ENCODE assay signal across 15 cellular contexts in genomic region chr2:151237422-151238012, GRCh38. TPM values are rescaled to one million over a fixed set of nuclear protein-coding genes. Genes with fewer than 3 reads are reported as not detected.
DNase-seq lines count a peak whose midpoint lies in the region; ATAC-seq, FAIRE-seq and TF ChIP-seq lines count a peak whose summit lies in the region.
"Had no signal": no experiment of that assay in that cellular context is flagged by ENCODE, and none has a peak within 500 bp of the region (broad histone marks: within the 10 kb centered on the region; RNA-seq: fewer than 3 reads in every experiment).

No MANE protein-coding gene starts in this region.

- H3K27ac ChIP-seq in HCT116 (ENCODE audit: low read depth, low read length) (no peak overlapping the region), GM12878 (ENCODE audit: control insufficient read depth, insufficient read depth) (no peak overlapping the region), osteoblast (ENCODE audit: low read depth, low read length) (no peak overlapping the region), stomach (no peak overlapping the region), upper lobe of right lung (no peak overlapping the region)
- H3K27ac ChIP-seq: esophagus squamous epithelium, sigmoid colon had no signal

- no peak; the same call in 1 of the 2 replicates for TF ChIP-seq RAD21 in HCT116 (IDR thresholded peaks at IDR 0.05; ENCODE audit: low read depth)
- no peak for TF ChIP-seq RAD21 in GM12878 (IDR thresholded peaks at IDR 0.05; ENCODE audit: insufficient read depth, low read depth, low read length)

- H4K20me1 ChIP-seq in HCT116 (ENCODE audit: insufficient read depth) (no peaks in the 10 kb centered on the region), GM12878 (ENCODE audit: control insufficient read depth, insufficient read depth) (no peaks in the 10 kb centered on the region), osteoblast (ENCODE audit: insufficient read depth, low read length) (no peaks in the 10 kb centered on the region)

- no peaks in the 10 kb centered on the region for H3K9me2 ChIP-seq in HCT116 (ENCODE audit: insufficient read depth)

- no peaks in the 10 kb centered on the region for H3K27me3 Mint-ChIP-seq in activated CD4-positive, alpha-beta memory T cell treated with anti-CD3 and anti-CD28 coated beads for 36 hours
- H3K27me3 Mint-ChIP-seq in activated CD4-positive, alpha-beta memory T cell treated with anti-CD3 and anti-CD28 coated beads, Interleukin-2, amount 10 ng/mL, durations not matched to agents 7 days and 5 days: peaks cover 10% of the 10 kb centered on the region

- no peak overlapping the region for H3K27ac Mint-ChIP-seq in activated CD4-positive, alpha-beta memory T cell treated with anti-CD3 and anti-CD28 coated beads for 36 hours
- no peak overlapping the region for H3K27ac Mint-ChIP-seq in activated CD4-positive, alpha-beta memory T cell treated with anti-CD3 and anti-CD28 coated beads, Interleukin-2, amount 10 ng/mL, durations not matched to agents 7 days and 5 days
- H3K27ac Mint-ChIP-seq: B cell; IgD-negative memory B cell; T-helper 2 cell treated with Interferon-gamma antibody and Interleukin-4, amounts not matched to agents 5 μg/mL and 100 μg/mL, for 36 hours had no signal

- H3K79me2 ChIP-seq in HCT116 (ENCODE audit: insufficient read depth, low read length) (no peaks in the 10 kb centered on the region), GM12878 (ENCODE audit: control insufficient read depth, insufficient read depth, low read length) (no peaks in the 10 kb centered on the region), osteoblast (ENCODE audit: insufficient read depth, low read length) (no peaks in the 10 kb centered on the region)

- ATAC-seq in HCT116 (peak; percentile 45; the same call in 1 of the 2 replicates), GM12878 (peak; percentile 40; the same call in 2 of the 3 replicates), upper lobe of right lung (no peak)

- TF ChIP-seq POLR2A in HCT116 (IDR thresholded peaks at IDR 0.05; ENCODE audit: borderline replicate concordance, extremely low read depth, insufficient read depth, insufficient read length) (no peak), GM12878 (IDR thresholded peaks at IDR 0.05; ENCODE audit: low read depth, low read length) (no peak), stomach (IDR thresholded peaks at IDR 0.05) (no peak)

- H3K4me1 Mint-ChIP-seq in activated CD4-positive, alpha-beta memory T cell treated with anti-CD3 and anti-CD28 coated beads for 36 hours (ENCODE audit: low read depth): no peaks in the 10 kb centered on the region
- H3K4me1 Mint-ChIP-seq in activated CD4-positive, alpha-beta memory T cell treated with anti-CD3 and anti-CD28 coated beads, Interleukin-2, amount 10 ng/mL, durations not matched to agents 7 days and 5 days: no peaks in the 10 kb centered on the region
- H3K4me1 Mint-ChIP-seq: B cell had no signal

- peak; percentile 35 for DNase-seq in activated CD4-positive, alpha-beta memory T cell treated with anti-CD3 and anti-CD28 coated beads for 36 hours
- DNase-seq in activated CD4-positive, alpha-beta memory T cell treated with anti-CD3 and anti-CD28 coated beads, Interleukin-2, amount 10 ng/mL, durations not matched to agents 7 days and 5 days: no peak
- DNase-seq in HCT116 (ENCODE audit: low read depth, low spot score) (no peak), GM12878 (ENCODE audit: low read depth, low spot score) (no peak), osteoblast (ENCODE audit: insufficient read length, low spot score, missing footprints) (no peak), stomach (no peak), NCI-H524 (lab: John Stamatoyannopoulos, UW) (no peak), upper lobe of right lung (no peak)
- DNase-seq: central memory CD4-positive, alpha-beta T cell; esophagus squamous epithelium; NCI-H187 treated with DMSO at 0.1 percent for 48 hours; sigmoid colon had no signal

- no peaks in the 10 kb centered on the region for H3K9me3 Mint-ChIP-seq in activated CD4-positive, alpha-beta memory T cell treated with anti-CD3 and anti-CD28 coated beads for 36 hours
- H3K9me3 Mint-ChIP-seq in activated CD4-positive, alpha-beta memory T cell treated with anti-CD3 and anti-CD28 coated beads, Interleukin-2, amount 10 ng/mL, durations not matched to agents 7 days and 5 days: no peaks in the 10 kb centered on the region
- H3K9me3 Mint-ChIP-seq: IgD-negative memory B cell; T-helper 2 cell treated with Interferon-gamma antibody and Interleukin-4, amounts not matched to agents 5 μg/mL and 100 μg/mL, for 36 hours had no signal

- RAD21 ChIA-PET in HCT116 (lab: Charles Lee; ENCODE audit: low non-redundant PET in 1 of 2, low total read pairs in 2 of 2, uncharacterized antibody in 2 of 2, unreplicated experiment in 2 of 2) (no interaction called here), GM12878 (lab: Charles Lee; ENCODE audit: unreplicated experiment) (interaction anchor here (1.3 to 4.1 kb wide), 2 partner anchors 186 to 1640 kb away, joined by 7 to 32 read pairs; no protein-coding TSS in a partner anchor)

- FAIRE-seq in GM12878 (lab: Jason Lieb, UNC): no peak

- H3K4me2 ChIP-seq in HCT116 (ENCODE audit: low read length): no peak overlapping the region
- no peak overlapping the region for H3K4me2 ChIP-seq in GM12878 (ENCODE audit: control insufficient read depth, insufficient read depth)
- no peak overlapping the region for H3K4me2 ChIP-seq in osteoblast (ENCODE audit: insufficient read depth, low read length)

- no peak for TF ChIP-seq EP300 in GM12878 (IDR thresholded peaks at IDR 0.05; ENCODE audit: borderline replicate concordance in 1 of 2, control insufficient read depth in 1 of 2, low read depth in 2 of 2, low read length in 2 of 2)
- no peak for TF ChIP-seq EP300 in stomach (IDR thresholded peaks at IDR 0.05)

- no peaks in the 10 kb centered on the region for H3K36me3 ChIP-seq in HCT116 (ENCODE audit: control insufficient read depth in 1 of 2, insufficient read depth in 2 of 2, low read length in 2 of 2)
- H3K36me3 ChIP-seq in GM12878 (ENCODE audit: control insufficient read depth in 2 of 2, insufficient read depth in 2 of 2, low read length in 1 of 2): no peaks in the 10 kb centered on the region
- H3K36me3 ChIP-seq in osteoblast (ENCODE audit: insufficient read depth, low read length): no peaks in the 10 kb centered on the region
- H3K36me3 ChIP-seq in stomach: no peaks in the 10 kb centered on the region
- no peaks in the 10 kb centered on the region for H3K36me3 ChIP-seq in upper lobe of right lung
- H3K36me3 ChIP-seq: esophagus squamous epithelium, sigmoid colon had no signal

- H3K27me3 ChIP-seq in HCT116 (ENCODE audit: insufficient read depth, low read length): no peaks in the 10 kb centered on the region
- no peaks in the 10 kb centered on the region for H3K27me3 ChIP-seq in GM12878 (replicated peaks in 1 of 2; ENCODE audit: control insufficient read depth in 2 of 2, insufficient read depth in 2 of 2, low read length in 1 of 2)
- no peaks in the 10 kb centered on the region for H3K27me3 ChIP-seq in osteoblast (ENCODE audit: insufficient read depth, low read length)
- H3K27me3 ChIP-seq in stomach: no peaks in the 10 kb centered on the region
- H3K27me3 ChIP-seq in upper lobe of right lung: no peaks in the 10 kb centered on the region
- H3K27me3 ChIP-seq: esophagus squamous epithelium, sigmoid colon had no signal

- H3K4me1 ChIP-seq in HCT116 (ENCODE audit: control insufficient read depth in 1 of 2, insufficient read depth in 2 of 2, low read length in 2 of 2) (no peaks in the 10 kb centered on the region; a peak in 1 of 4 replicates), GM12878 (ENCODE audit: control insufficient read depth, insufficient read depth, low read length) (no peaks in the 10 kb centered on the region), osteoblast (ENCODE audit: insufficient read depth, low read length) (peaks cover 8% of the 10 kb centered on the region), stomach (peaks cover 0 to 9% (median 0%) of the 10 kb centered on the region in 4 donors), upper lobe of right lung (no peaks in the 10 kb centered on the region)

- H3K4me3 Mint-ChIP-seq in activated CD4-positive, alpha-beta memory T cell treated with anti-CD3 and anti-CD28 coated beads for 36 hours: no peak overlapping the region
- H3K4me3 Mint-ChIP-seq in activated CD4-positive, alpha-beta memory T cell treated with anti-CD3 and anti-CD28 coated beads, Interleukin-2, amount 10 ng/mL, durations not matched to agents 7 days and 5 days: no peak overlapping the region
- H3K4me3 Mint-ChIP-seq: B cell; IgD-negative memory B cell; T-helper 2 cell treated with Interferon-gamma antibody and Interleukin-4, amounts not matched to agents 5 μg/mL and 100 μg/mL, for 36 hours had no signal

- SMC1A ChIA-PET in GM12878 (lab: Charles Lee; ENCODE audit: uncharacterized antibody, unreplicated experiment): no interaction called here

- POLR2A ChIA-PET in activated CD4-positive, alpha-beta memory T cell treated with anti-CD3 and anti-CD28 coated beads for 36 hours (lab: Charles Lee): no interaction called here
- POLR2A ChIA-PET in activated CD4-positive, alpha-beta memory T cell treated with anti-CD3 and anti-CD28 coated beads, Interleukin-2, amount 10 ng/mL, durations not matched to agents 7 days and 5 days (lab: Charles Lee): interaction anchor here (0.8 kb wide), 1 partner anchor 23 kb away, joined by 3 read pairs; no protein-coding TSS in a partner anchor
- POLR2A ChIA-PET in HCT116 (lab: Charles Lee): no interaction called here
- POLR2A ChIA-PET in GM12878 (lab: Charles Lee): no interaction called here

- intact Hi-C loops in activated CD4-positive, alpha-beta memory T cell treated with anti-CD3 and anti-CD28 coated beads for 36 hours (cut with micrococcal nuclease): loop anchor here (1.0 to 5.0 kb wide), 2 partner anchors 750 to 1640 kb away; partner anchors contain the start of gene RND3
- intact Hi-C loops in HCT116 (cut with micrococcal nuclease): loop anchor here (1.0 to 10.0 kb wide), 4 partner anchors 627 to 1640 kb away; partner anchors contain the start of gene RND3
- intact Hi-C loops in GM12878 (cut with micrococcal nuclease; ENCODE audit: unreplicated experiment): loop anchor here (1.0 to 10.0 kb wide), 3 partner anchors 185 to 1640 kb away; partner anchors contain the start of gene RND3
- intact Hi-C loops in stomach (cut with DNase I; ENCODE audit: low total_unique reads): no loop called here
- intact Hi-C loops in upper lobe of right lung (cut with DNase I): no loop called here

- BruUV-seq in HCT116 (replicated peaks; lab: Mats Ljungman, UMichigan) (no TSS peak), GM12878 (replicated peaks; lab: Mats Ljungman, UMichigan) (no TSS peak)

- no peaks in the 10 kb centered on the region for H3K36me3 Mint-ChIP-seq in activated CD4-positive, alpha-beta memory T cell treated with anti-CD3 and anti-CD28 coated beads for 36 hours
- no peaks in the 10 kb centered on the region for H3K36me3 Mint-ChIP-seq in activated CD4-positive, alpha-beta memory T cell treated with anti-CD3 and anti-CD28 coated beads, Interleukin-2, amount 10 ng/mL, durations not matched to agents 7 days and 5 days (ENCODE audit: low read depth)
- H3K36me3 Mint-ChIP-seq: IgD-negative memory B cell had no signal

- H2AFZ ChIP-seq in HCT116 (ENCODE audit: low read depth, low read length, poor library complexity, severe bottlenecking) (no peak overlapping the region), GM12878 (ENCODE audit: control insufficient read depth, low read depth, low read length) (no peak overlapping the region), osteoblast (ENCODE audit: low read length) (peak overlapping the region; percentile 25)

- no peak overlapping the region for H3K4me3 ChIP-seq in HCT116 (replicated peaks in 1 of 2; ENCODE audit: low read depth in 1 of 2, low read length in 2 of 2)
- no peak overlapping the region for H3K4me3 ChIP-seq in GM12878
- H3K4me3 ChIP-seq in osteoblast (ENCODE audit: insufficient read depth, low read length): no peak overlapping the region
- H3K4me3 ChIP-seq in stomach: no peak overlapping the region
- H3K4me3 ChIP-seq in upper lobe of right lung: no peak overlapping the region
- H3K4me3 ChIP-seq: esophagus squamous epithelium, sigmoid colon had no signal

- no peaks in the 10 kb centered on the region for H3K9me3 ChIP-seq in HCT116 (ENCODE audit: control insufficient read depth in 1 of 2, insufficient read depth in 1 of 2, low read depth in 1 of 2, low read length in 2 of 2)
- H3K9me3 ChIP-seq in GM12878 (replicated peaks; ENCODE audit: control insufficient read depth, insufficient read depth, low read length): no peaks in the 10 kb centered on the region
- no peaks in the 10 kb centered on the region for H3K9me3 ChIP-seq in osteoblast (ENCODE audit: low read depth, low read length)
- H3K9me3 ChIP-seq in stomach: no peaks in the 10 kb centered on the region
- no peaks in the 10 kb centered on the region for H3K9me3 ChIP-seq in upper lobe of right lung
- H3K9me3 ChIP-seq: esophagus squamous epithelium, sigmoid colon had no signal

- TF ChIP-seq CTCF in HCT116 (IDR thresholded peaks at IDR 0.05 in 2 of 3, conservative IDR thresholded peaks at IDR 0.05 in 1 of 3; ENCODE audit: borderline replicate concordance in 1 of 3, insufficient read depth in 1 of 3, low read depth in 2 of 3, low read length in 2 of 3): no peak
- TF ChIP-seq CTCF in GM12878 (IDR thresholded peaks at IDR 0.05 in 2 of 3, conservative IDR thresholded peaks at IDR 0.05 in 1 of 3; ENCODE audit: control insufficient read depth in 2 of 3, extremely low read depth in 1 of 3, insufficient read depth in 1 of 3, low read depth in 3 of 3, low read length in 3 of 3): no peak
- no peak for TF ChIP-seq CTCF in osteoblast (IDR thresholded peaks at IDR 0.05; ENCODE audit: extremely low read depth, low read depth, low read length)
- TF ChIP-seq CTCF in stomach (IDR thresholded peaks at IDR 0.05): no peak
- TF ChIP-seq CTCF in upper lobe of right lung (IDR thresholded peaks at IDR 0.05): no peak

- WGBS in GM12878 (ENCODE audit: insufficient coverage, insufficient replicate concordance, low lambda C conversion rate, missing lambda C conversion rate): 38% methylated on average over 4 of the region's 4 CpGs
- 61 to 69% (median 63%) methylated on average over 4 of the region's 4 CpGs for WGBS in stomach, 5 donors

- in situ Hi-C loops in GM12878 (cut with MboI): loop anchor here (5.0 kb wide), 1 partner anchor 1640 kb away; no protein-coding TSS in a partner anchor

- CTCF ChIA-PET in activated CD4-positive, alpha-beta memory T cell treated with anti-CD3 and anti-CD28 coated beads for 36 hours (lab: Charles Lee): interaction anchor here (0.7 to 4.7 kb wide), 3 partner anchors 14 to 1640 kb away, joined by 3 to 44 read pairs (median 9); no protein-coding TSS in a partner anchor
- CTCF ChIA-PET in activated CD4-positive, alpha-beta memory T cell treated with anti-CD3 and anti-CD28 coated beads, Interleukin-2, amount 10 ng/mL, durations not matched to agents 7 days and 5 days (lab: Charles Lee): interaction anchor here (1.0 to 2.1 kb wide), 2 partner anchors 12 to 1636 kb away, joined by 3 to 13 read pairs; no protein-coding TSS in a partner anchor
- CTCF ChIA-PET in HCT116 (lab: Charles Lee) (interaction anchor here (1.1 to 2.6 kb wide), 4 partner anchors 24 to 1639 kb away, joined by 3 to 13 read pairs (median 9); partner anchors contain the start of gene RBM43), GM12878 (lab: Yijun Ruan, JAX) (interaction anchor here (0.7 to 3.1 kb wide), 3 partner anchors 61 to 1639 kb away, joined by 4 to 14 read pairs (median 6); no protein-coding TSS in a partner anchor)

- H3K9ac ChIP-seq in HCT116 (ENCODE audit: low read length): no peak overlapping the region
- no peak overlapping the region for H3K9ac ChIP-seq in GM12878 (ENCODE audit: control insufficient read depth, insufficient read depth, low read length)

RNA-seq across cellular contexts. Expression of gene RBM43, which starts 24.1 kb away (rescaled TPM):
- 1 to 10 TPM; 3.7 to 3.8 TPM for total RNA-seq in activated CD4-positive, alpha-beta memory T cell treated with anti-CD3 and anti-CD28 coated beads for 36 hours
- total RNA-seq in activated CD4-positive, alpha-beta memory T cell treated with anti-CD3 and anti-CD28 coated beads, Interleukin-2, amount 10 ng/mL, durations not matched to agents 7 days and 5 days: 1 to 10 TPM; 8.5 to 8.9 TPM
- total RNA-seq in HCT116 (2021; ENCODE audit: unreplicated experiment) (3.3 TPM), GM12878 (2014; rRNA removed) (2.8 and 3.2 TPM in 2 replicates), GM12878 (2014; rRNA removed; fragmentation: Illumina TruSeq; extraction: Trizol) (3.4 and 3.7 TPM in 2 replicates), GM12878 (2021) (2.7 and 3.6 TPM in 2 replicates), osteoblast (11.6 and 12.1 TPM in 2 replicates), stomach (10 to 100 TPM in 1 of 5 donors, 1 to 10 TPM in 4; 1.3 to 10.8 (median 1.7) TPM), upper lobe of right lung (9.4 TPM)
- polyA plus RNA-seq in HCT116 (2012): 0.97 and 1.3 TPM in 2 replicates
- total RNA-seq in GM12878 (2013; cell fraction: nucleolus; rRNA removed): 7.7 and 8.1 TPM in 2 replicates
- 1.0 TPM for polyA plus RNA-seq in GM12878 (2011; ENCODE audit: low read depth)
- polyA plus RNA-seq in GM12878 (2011; rRNA removed) (5.3 and 10.1 TPM in 2 replicates), GM12878 (2014; fragmentation: Illumina TruSeq; extraction: Trizol) (4.2 and 5.2 TPM in 2 replicates), GM12878 (2014; fragmentation: Nextera tagmentation; extraction: Ambion mirVana) (under 1 TPM; 0.86 to 0.93 TPM), GM12878 (2014; rRNA removed) (2.4 and 2.5 TPM in 2 replicates), GM12878 (2016; fragmentation: Nextera tagmentation; extraction: Ambion mirVana) (1 to 10 TPM in 1 of 2 experiments, under 1 TPM in 1; 0.96 to 1.1 TPM), stomach (1 to 10 TPM; 1.8 to 2.9 (median 2.6) TPM)
- 2.1 and 2.2 TPM in 2 replicates for polyA plus RNA-seq in GM12878 (2011; cell fraction: cytosol; rRNA removed)
- polyA plus RNA-seq in GM12878 (2011; cell fraction: nucleus; rRNA removed): 3.7 and 3.9 TPM in 2 replicates
- polyA plus RNA-seq in GM12878 (2012): 3.0 and 3.1 TPM in 2 replicates
- polyA minus RNA-seq in GM12878 (2011; rRNA and poly(A)+ RNA removed): 4.2 and 5.5 TPM in 2 replicates
- polyA minus RNA-seq in GM12878 (2011; cell fraction: cytosol; rRNA and poly(A)+ RNA removed): 1.9 and 3.2 TPM in 2 replicates
- 5.6 and 6.1 TPM in 2 replicates for polyA minus RNA-seq in GM12878 (2011; cell fraction: nucleus; rRNA and poly(A)+ RNA removed)

RNA-seq across cellular contexts. Expression of gene NMI, which starts 52.0 kb away (rescaled TPM):
- total RNA-seq in activated CD4-positive, alpha-beta memory T cell treated with anti-CD3 and anti-CD28 coated beads for 36 hours: 10 to 100 TPM; 32.3 to 34.4 TPM
- 10 to 100 TPM; 70.5 to 77.0 TPM for total RNA-seq in activated CD4-positive, alpha-beta memory T cell treated with anti-CD3 and anti-CD28 coated beads, Interleukin-2, amount 10 ng/mL, durations not matched to agents 7 days and 5 days
- total RNA-seq in HCT116 (2021; ENCODE audit: unreplicated experiment) (3.4 TPM), GM12878 (2014; rRNA removed) (43.5 and 52.9 TPM in 2 replicates), GM12878 (2014; rRNA removed; fragmentation: Illumina TruSeq; extraction: Trizol) (47.7 and 50.3 TPM in 2 replicates), GM12878 (2021) (45.1 and 45.9 TPM in 2 replicates), osteoblast (15.9 and 21.0 TPM in 2 replicates), stomach (10 to 100 TPM in 2 of 5 donors, 1 to 10 TPM in 3; 2.6 to 22.0 (median 8.2) TPM), upper lobe of right lung (24.5 TPM)
- 2.2 and 3.2 TPM in 2 replicates for polyA plus RNA-seq in HCT116 (2012)
- 34.7 and 36.2 TPM in 2 replicates for total RNA-seq in GM12878 (2013; cell fraction: nucleolus; rRNA removed)
- 32.6 TPM for polyA plus RNA-seq in GM12878 (2011; ENCODE audit: low read depth)
- polyA plus RNA-seq in GM12878 (2011; rRNA removed) (43.9 and 73.6 TPM in 2 replicates), GM12878 (2014; fragmentation: Illumina TruSeq; extraction: Trizol) (66.4 and 85.1 TPM in 2 replicates), GM12878 (2014; fragmentation: Nextera tagmentation; extraction: Ambion mirVana) (10 to 100 TPM; 43.3 to 48.4 TPM), GM12878 (2014; rRNA removed) (44.9 and 60.6 TPM in 2 replicates), GM12878 (2016; fragmentation: Nextera tagmentation; extraction: Ambion mirVana) (100 to 1,000 TPM; 101 to 107 TPM), stomach (10 to 100 TPM; 11.1 to 16.8 (median 16.1) TPM)
- 16.7 and 20.1 TPM in 2 replicates for polyA plus RNA-seq in GM12878 (2011; cell fraction: cytosol; rRNA removed)
- 14.2 and 19.2 TPM in 2 replicates for polyA plus RNA-seq in GM12878 (2011; cell fraction: nucleus; rRNA removed)
- polyA plus RNA-seq in GM12878 (2012): 40.8 and 47.4 TPM in 2 replicates
- 10.1 and 13.2 TPM in 2 replicates for polyA minus RNA-seq in GM12878 (2011; rRNA and poly(A)+ RNA removed)
- polyA minus RNA-seq in GM12878 (2011; cell fraction: cytosol; rRNA and poly(A)+ RNA removed): 9.6 and 12.1 TPM in 2 replicates
- 12.1 and 18.6 TPM in 2 replicates for polyA minus RNA-seq in GM12878 (2011; cell fraction: nucleus; rRNA and poly(A)+ RNA removed)

Comparison
In these comparisons a context has a peak if more than half of its experiments do, and no peak if none do; other contexts are left out.
1. intact Hi-C loops: an anchor here in activated CD4-positive, alpha-beta memory T cell treated with anti-CD3 and anti-CD28 coated beads for 36 hours (1.0 to 5.0 kb wide), HCT116 (1.0 to 10.0 kb wide) and GM12878 (1.0 to 10.0 kb wide); none called in stomach and upper lobe of right lung.